In the genomic region with DNA sequence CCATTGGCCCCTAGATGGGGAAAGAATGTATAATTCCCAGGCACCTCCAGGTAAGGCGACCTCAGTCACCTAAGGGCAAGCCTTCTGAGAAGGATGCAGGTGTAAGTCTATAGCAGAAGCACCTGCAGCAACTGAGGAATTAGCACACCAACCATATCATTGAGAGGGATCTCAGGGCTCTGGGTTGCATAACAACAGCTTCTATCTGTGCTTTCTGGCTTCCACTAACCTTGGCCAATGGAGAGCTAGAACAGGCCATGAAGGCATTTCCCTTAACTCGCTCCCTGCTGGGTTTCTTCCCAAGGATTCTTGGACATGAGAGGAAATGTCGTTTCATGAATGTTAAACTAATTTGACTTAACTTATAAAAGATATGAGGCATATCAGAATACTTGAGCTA, we compare ENCODE assay signal across 20 cellular contexts.
"Had no signal": no experiment of that assay in that cellular context is flagged by ENCODE, and none has a peak within 500 bp of the region (broad histone marks: within the 10 kb centered on the region; RNA-seq: fewer than 3 reads in every experiment).

No MANE protein-coding gene starts in this region.

- H3K4me1 ChIP-seq: thyroid gland had no signal

- H3K27ac ChIP-seq: brain microvascular endothelial cell, neutrophil, ovary, thyroid gland, WERI-Rb-1 had no signal

- DNase-seq: activated T-cell treated with anti-CD3 and anti-CD28 coated beads, Interleukin-2, amount 50 U/mL, for 1 hour; aorta; brain microvascular endothelial cell; central memory CD4-positive, alpha-beta T cell; effector memory CD4-positive, alpha-beta T cell; heart left ventricle; left ventricle myocardium inferior; natural killer cell; ovary; right cardiac atrium; stimulated activated CD4-positive, alpha-beta T cell treated with anti-CD3 and anti-CD28 coated beads, Interleukin-4, amount 100 ng/mL, for 24 hours; stimulated activated naive CD8-positive, alpha-beta T cell treated with anti-CD3 and anti-CD28 coated beads, Interleukin-15, Interleukin-2, amounts not matched to agents 100 U/mL and 50 U/mL, for 24 hours; substantia nigra; T-helper 1 cell; thyroid gland; WERI-Rb-1 had no signal

- H3K36me3 ChIP-seq: brain microvascular endothelial cell, heart left ventricle, left ventricle myocardium inferior, neutrophil, ovary, thyroid gland, WERI-Rb-1 had no signal

- H3K27me3 ChIP-seq: brain microvascular endothelial cell, heart left ventricle, neutrophil, ovary, thyroid gland had no signal

- H3K36me3 Mint-ChIP-seq: activated naive CD4-positive, alpha-beta T cell treated with anti-CD3 and anti-CD28 coated beads, Interleukin-2, amount 50 U/mL, for 72 hours; natural killer cell had no signal

- H3K4me3 Mint-ChIP-seq: mesothelial cell of epicardium, natural killer cell had no signal

- H3K4me3 ChIP-seq: heart left ventricle, left ventricle myocardium inferior, ovary, thyroid gland had no signal

- H3K4me1 Mint-ChIP-seq: natural killer cell had no signal

- ATAC-seq: activated naive CD4-positive, alpha-beta T cell treated with anti-CD3 and anti-CD28 coated beads, Interleukin-2, amount 50 U/mL, for 72 hours; esophagus mucosa; natural killer cell; stimulated activated naive CD8-positive, alpha-beta T cell treated with anti-CD3 and anti-CD28 coated beads, Interleukin-15, Interleukin-2, amounts not matched to agents 100 U/mL and 50 U/mL, for 24 hours had no signal

- H3K9me3 ChIP-seq: left ventricle myocardium inferior, neutrophil, ovary, thyroid gland had no signal

- H3K9me3 Mint-ChIP-seq: activated naive CD4-positive, alpha-beta T cell treated with anti-CD3 and anti-CD28 coated beads, Interleukin-2, amount 50 U/mL, for 72 hours; natural killer cell had no signal

- H3K27ac Mint-ChIP-seq: activated naive CD4-positive, alpha-beta T cell treated with anti-CD3 and anti-CD28 coated beads, Interleukin-2, amount 50 U/mL, for 72 hours; mesothelial cell of epicardium; natural killer cell had no signal
